In genomic region chr2:80531319-80531718, GRCh38 we compare ENCODE assay signal across 29 cellular contexts.
A peak's percentile ranks its signal among the peaks of the same experiment; 100 is the strongest.
DNase-seq lines count a peak whose midpoint lies in the region; ATAC-seq, FAIRE-seq and TF ChIP-seq lines count a peak whose summit lies in the region.
"Had no signal": no experiment of that assay in that cellular context is flagged by ENCODE, and none has a peak within 500 bp of the region (broad histone marks: within the 10 kb centered on the region; RNA-seq: fewer than 3 reads in every experiment).

No MANE protein-coding gene starts in this region.

- H3K79me1 ChIP-seq in H1 (ENCODE audit: low read depth, low read length) = no peaks in the 10 kb centered on the region

- H2BK120ac ChIP-seq in H1 (replicated peaks; ENCODE audit: low read depth, low read length) = no peak overlapping the region

- CTCF ChIA-PET in H1 (lab: Charles Lee; ENCODE audit: partially characterized antibody) = interaction anchor here (0.9 kb wide), 1 partner anchor 204 kb away, joined by 4 read pairs; no protein-coding TSS in a partner anchor

- no peak overlapping the region for H4K91ac ChIP-seq in H1 (replicated peaks; ENCODE audit: insufficient read length, low read length)

- FAIRE-seq in H1 (lab: Jason Lieb, UNC) = no peak
- FAIRE-seq: A549, D721Med, HepG2, K562 had no signal

- H3K9me3 ChIP-seq in MM.1S (replicated peaks; ENCODE audit: insufficient read depth, low read length) (no peaks in the 10 kb centered on the region), H1 (ENCODE audit: insufficient read depth in 2 of 2, low read depth in 1 of 2, low read length in 1 of 2) (no peaks in the 10 kb centered on the region), HAP-1 (no peaks in the 10 kb centered on the region)
- H3K9me3 ChIP-seq: A549 had no signal

- WGBS in H1 (ENCODE audit: extremely low coverage in 1 of 2, insufficient coverage in 1 of 2, insufficient read length in 1 of 2, insufficient replicate concordance in 2 of 2, low coverage in 1 of 2, low lambda C conversion rate in 2 of 2, missing lambda C conversion rate in 1 of 2), 2 experiments = 100% methylated on average over 1 of the region's 1 CpG; no CpG with 5 or more reads in 1 of the 2 experiments

- no peaks in the 10 kb centered on the region for H3K23me2 ChIP-seq in H1 (ENCODE audit: low read depth, low read length)

- no peak overlapping the region for H3K56ac ChIP-seq in H1 (replicated peaks; ENCODE audit: insufficient read length, low read depth, low read length)

- no peak overlapping the region for H3K23ac ChIP-seq in H1 (ENCODE audit: insufficient read length)

- no peak overlapping the region for H2AK5ac ChIP-seq in H1 (ENCODE audit: low read depth, low read length)

- no peaks in the 10 kb centered on the region for H3K79me2 ChIP-seq in MM.1S (ENCODE audit: low read length)
- H3K79me2 ChIP-seq in H1 (ENCODE audit: control insufficient read depth in 1 of 2, insufficient read depth in 2 of 2, low read length in 2 of 2) = no peaks in the 10 kb centered on the region

- H4K20me1 ChIP-seq in MM.1S (ENCODE audit: insufficient read depth, low read length) (no peaks in the 10 kb centered on the region), H1 (replicated peaks in 1 of 2; ENCODE audit: control insufficient read depth in 1 of 2, insufficient read depth in 2 of 2, low read length in 2 of 2) (no peaks in the 10 kb centered on the region)

- H3K27me3 ChIP-seq in MM.1S (replicated peaks; ENCODE audit: insufficient read depth, low read length) (no peaks in the 10 kb centered on the region), H1 (replicated peaks in 1 of 4; ENCODE audit: control insufficient read depth in 3 of 4, extremely low read depth in 1 of 4, insufficient read depth in 3 of 4, low read length in 3 of 4) (peaks cover 0 to 1% (median 0%) of the 10 kb centered on the region in 4 experiments; a peak in 1 of 7 replicates), HAP-1 (ENCODE audit: low read depth) (no peaks in the 10 kb centered on the region)

- H3K18ac ChIP-seq in H1 (ENCODE audit: extremely low read depth, low read length) = no peak overlapping the region

- TF ChIP-seq CTCF in GM12873 (IDR thresholded peaks at IDR 0.05; ENCODE audit: insufficient read depth, low read depth, low read length, missing control alignments) (peak; percentile 40), MM.1S (IDR thresholded peaks at IDR 0.05; ENCODE audit: low read length) (0 out of 2 replicates have a peak, but pooled peaks have one; percentile 11), H1 (IDR thresholded peaks at IDR 0.05; ENCODE audit: control extremely low read depth in 1 of 3, insufficient read depth in 1 of 3, low read depth in 1 of 3, low read length in 3 of 3) (peak in 1 of 3 experiments; percentile 16; a peak in 1 of 4 replicates)

- TF ChIP-seq POLR2A in H1 (IDR thresholded peaks at IDR 0.05; ENCODE audit: control extremely low read depth in 1 of 2, low read depth in 2 of 2, low read length in 2 of 2) = no peak

- no peak overlapping the region for H3K27ac Mint-ChIP-seq in activated T-helper 17 cell treated with anti-CD3 and anti-CD28 coated beads, Interleukin-2, amount 50 U/mL, for 72 hours
- H3K27ac Mint-ChIP-seq: B cell, CD14-positive monocyte, GM23338, T-helper 17 cell had no signal

- H3F3A ChIP-seq in MM.1S (ENCODE audit: insufficient read depth, low read length) = peaks cover 32% of the 10 kb centered on the region

- TF ChIP-seq RAD21 in H1 (IDR thresholded peaks at IDR 0.05 in 1 of 2, conservative IDR thresholded peaks at IDR 0.05 in 1 of 2; ENCODE audit: low read depth in 2 of 2, low read length in 2 of 2) = peak; percentile 35 to 49; a peak in 3 of 4 replicates

- in situ Hi-C loops in HAP-1 (cut with MboI; ENCODE audit: low sequenced_read_pairs) = no loop called here

- H2AFZ ChIP-seq in MM.1S (ENCODE audit: low read length) (no peak overlapping the region), H1 (ENCODE audit: low read length) (no peak overlapping the region)
- H2AFZ ChIP-seq: GM23338, PC-9 had no signal

- no peak for TF ChIP-seq EP300 in H1 (IDR thresholded peaks at IDR 0.05; ENCODE audit: borderline replicate concordance in 1 of 2, low read depth in 2 of 2, low read length in 2 of 2)

- no peaks in the 10 kb centered on the region for H3K36me3 ChIP-seq in MM.1S (replicated peaks; ENCODE audit: insufficient read depth, low read length)
- no peaks in the 10 kb centered on the region for H3K36me3 ChIP-seq in H1 (ENCODE audit: control insufficient read depth in 2 of 4, insufficient read depth in 4 of 4, low read length in 3 of 4)
- no peaks in the 10 kb centered on the region for H3K36me3 ChIP-seq in HAP-1 (replicated peaks)

- DNase-seq in MM.1S (no peak), H1 (ENCODE audit: low read depth in 1 of 2, low spot score in 2 of 2) (no peak), COR-L47 (lab: John Stamatoyannopoulos, UW) (no peak), HAP-1 (ENCODE audit: low spot score in 2 of 2) (no peak)
- no peak for DNase-seq in stimulated activated CD4-positive, alpha-beta T cell treated with anti-CD3 and anti-CD28 coated beads, Interleukin-1b, Interleukin-23, amount 100 ng/mL, for 48 hours
- DNase-seq: DMS53, GDM1, NCI-H1092 treated with DMSO at 0.1 percent for 48 hours, NCI-H1436 treated with DMSO at 0.1 percent for 48 hours, NCI-H1930, NCI-H226, NCI-H524 treated with DMSO at 0.1 percent for 48 hours, NCI-H82, PC-9, RPMI8226, SHP77, SW 1271, T-helper 17 cell had no signal

- H3K4me3 ChIP-seq in MM.1S (ENCODE audit: low read length) (no peak overlapping the region), H1 (ENCODE audit: extremely low read depth in 1 of 4, insufficient read depth in 2 of 4, low read depth in 3 of 4, low read length in 4 of 4) (no peak overlapping the region), HAP-1 (no peak overlapping the region)
- H3K4me3 ChIP-seq: A549, GM23338, K562, PC-9, SK-N-MC had no signal

- no peak overlapping the region for H3K14ac ChIP-seq in H1 (ENCODE audit: insufficient read length)

- H3K27ac ChIP-seq in MM.1S (ENCODE audit: low read length) (peak overlapping the region; percentile 95; the same call in 1 of the 2 replicates), H1 (ENCODE audit: low read depth, low read length) (no peak overlapping the region)
- H3K27ac ChIP-seq: A549, PC-9, SK-N-MC had no signal

- H2BK12ac ChIP-seq in H1 (ENCODE audit: low read depth, low read length) = no peak overlapping the region

- no peak overlapping the region for H2BK15ac ChIP-seq in H1 (ENCODE audit: low read length)

- no peak overlapping the region for H3K4me3 Mint-ChIP-seq in activated T-helper 17 cell treated with anti-CD3 and anti-CD28 coated beads, Interleukin-2, amount 50 U/mL, for 72 hours
- H3K4me3 Mint-ChIP-seq: B cell, CD14-positive monocyte, GM23338, T-helper 17 cell had no signal

- H3K4me1 ChIP-seq in MM.1S (ENCODE audit: low read length) (peaks cover 46% of the 10 kb centered on the region), H1 (replicated peaks in 1 of 4; ENCODE audit: control insufficient read depth in 3 of 4, insufficient read depth in 4 of 4, low read length in 3 of 4) (no peaks in the 10 kb centered on the region), HAP-1 (no peaks in the 10 kb centered on the region)
- H3K4me1 ChIP-seq: A549 had no signal

- no peak overlapping the region for H2BK20ac ChIP-seq in H1 (ENCODE audit: low read length)

- H2BK5ac ChIP-seq in H1 (ENCODE audit: low read depth, low read length) = no peak overlapping the region

- no peak overlapping the region for H3K4ac ChIP-seq in H1 (replicated peaks; ENCODE audit: insufficient read length, low read depth, low read length)

- H3K4me2 ChIP-seq in MM.1S (ENCODE audit: low read depth, low read length) = peak overlapping the region; percentile 68; the same call in 1 of the 2 replicates
- H3K4me2 ChIP-seq in H1 (ENCODE audit: insufficient read depth in 1 of 2, low read depth in 2 of 2, low read length in 2 of 2) = no peak overlapping the region
- H3K4me2 ChIP-seq: A549, GM23338, PC-9 had no signal

- no peaks in the 10 kb centered on the region for H3K9me2 ChIP-seq in MM.1S (replicated peaks; ENCODE audit: insufficient read depth, low read length)

- POLR2A ChIA-PET in H1 (lab: Charles Lee; ENCODE audit: partially characterized antibody) = no interaction called here

- H4K8ac ChIP-seq in H1 (ENCODE audit: extremely low read depth, insufficient read depth, low read length) = no peak overlapping the region

- H3K9ac ChIP-seq in MM.1S (ENCODE audit: low read length) (no peak overlapping the region), H1 (replicated peaks in 1 of 4; ENCODE audit: extremely low read depth in 1 of 4, low read depth in 3 of 4, low read length in 3 of 4) (no peak overlapping the region)

- no peaks in the 10 kb centered on the region for H3K27me3 Mint-ChIP-seq in activated T-helper 17 cell treated with anti-CD3 and anti-CD28 coated beads, Interleukin-2, amount 50 U/mL, for 72 hours
- H3K27me3 Mint-ChIP-seq: B cell, T-helper 17 cell had no signal

- H4K5ac ChIP-seq in H1 (ENCODE audit: insufficient read length, low read depth, low read length) = no peak overlapping the region

- H3K9me3 Mint-ChIP-seq in activated T-helper 17 cell treated with anti-CD3 and anti-CD28 coated beads, Interleukin-2, amount 50 U/mL, for 72 hours = peaks cover 15% of the 10 kb centered on the region
- H3K9me3 Mint-ChIP-seq: GM23338 had no signal

- H3K36me3 Mint-ChIP-seq in activated T-helper 17 cell treated with anti-CD3 and anti-CD28 coated beads, Interleukin-2, amount 50 U/mL, for 72 hours (ENCODE audit: low read depth) = no peaks in the 10 kb centered on the region
- H3K36me3 Mint-ChIP-seq: CD14-positive monocyte had no signal

- ATAC-seq in GM21360 (IDR thresholded peaks at IDR 0.05; ENCODE audit: unreplicated experiment) = peak; percentile 33
- ATAC-seq in activated T-helper 17 cell treated with anti-CD3 and anti-CD28 coated beads, Interleukin-2, amount 50 U/mL, for 72 hours (replicated peaks) = no peak
- ATAC-seq: A549, GM23338, HepG2, K562, T-helper 17 cell had no signal

- no peaks in the 10 kb centered on the region for H3K4me1 Mint-ChIP-seq in activated T-helper 17 cell treated with anti-CD3 and anti-CD28 coated beads, Interleukin-2, amount 50 U/mL, for 72 hours
- H3K4me1 Mint-ChIP-seq: B cell, CD14-positive monocyte, GM23338, T-helper 17 cell had no signal

TF ChIP-seq in H1, 55 proteins besides CTCF, POLR2A, EP300 and RAD21:
- TF ChIP-seq POLR2AphosphoS5 (IDR thresholded peaks at IDR 0.05; ENCODE audit: low read depth, low read length) (no peak), CREB1 (IDR thresholded peaks at IDR 0.05) (no peak), GABPA (IDR thresholded peaks at IDR 0.05; ENCODE audit: borderline replicate concordance, insufficient read depth, low read length) (no peak)
